ENCODE assay signal across 20 cellular contexts in genomic region chrX:134020910-134021309, GRCh38. TPM values are rescaled to one million over a fixed set of nuclear protein-coding genes. Genes with fewer than 3 reads are reported as not detected.
DNase-seq lines count a peak whose midpoint lies in the region; ATAC-seq and TF ChIP-seq lines count a peak whose summit lies in the region.
"Had no signal": no experiment of that assay in that cellular context is flagged by ENCODE, and none has a peak within 500 bp of the region (broad histone marks: within the 10 kb centered on the region; RNA-seq: fewer than 3 reads in every experiment).

No MANE protein-coding gene starts in this region.

- H3K27ac ChIP-seq in body of pancreas (no peak overlapping the region), substantia nigra (ENCODE audit: low read depth, low read length, poor library complexity, severe bottlenecking) (no peak overlapping the region)
- H3K27ac ChIP-seq: 22Rv1, breast epithelium, esophagus squamous epithelium, Peyer's patch, transverse colon had no signal

- H3K27ac Mint-ChIP-seq in chondrocyte (ENCODE audit: unreplicated experiment) (no peak overlapping the region), nephron (peak overlapping the region; percentile 63 to 79 (median 63))
- H3K27ac Mint-ChIP-seq in activated CD4-positive, alpha-beta memory T cell treated with anti-CD3 and anti-CD28 coated beads for 36 hours: no peak overlapping the region
- H3K27ac Mint-ChIP-seq: activated naive CD8-positive, alpha-beta T cell; stimulated activated naive B cell treated with anti-CD40 and anti-IgM and Interleukin-4, amounts not matched to agents 10 μg/mL and 1 μg/mL and 100 μg/mL, for 72 hours had no signal

- no peak overlapping the region for H3K4me3 ChIP-seq in Loucy (ENCODE audit: low read length, poor library complexity, severe bottlenecking)
- no peak overlapping the region for H3K4me3 ChIP-seq in body of pancreas
- H3K4me3 ChIP-seq: breast epithelium, esophagus squamous epithelium, Peyer's patch, transverse colon had no signal

- no peaks in the 10 kb centered on the region for H3K9me2 ChIP-seq in Loucy (replicated peaks; ENCODE audit: low read depth, low read length)

- H3K4me1 ChIP-seq in Loucy (ENCODE audit: insufficient read depth, low read length, poor library complexity, severe bottlenecking) (no peaks in the 10 kb centered on the region), body of pancreas (no peaks in the 10 kb centered on the region)
- H3K4me1 ChIP-seq: breast epithelium, esophagus squamous epithelium, Peyer's patch, transverse colon had no signal

- TF ChIP-seq CTCF in Loucy (conservative IDR thresholded peaks at IDR 0.05; ENCODE audit: low read length) (peak; percentile 45), chondrocyte (IDR thresholded peaks at IDR 0.05) (peak; percentile 57), nephron (IDR thresholded peaks at IDR 0.05; ENCODE audit: unreplicated experiment in 3 of 3) (peak; percentile 41 to 62 (median 48)), body of pancreas (IDR thresholded peaks at IDR 0.05) (peak in 2 of 7 experiments; percentile 11 to 33)

- no peaks in the 10 kb centered on the region for H4K20me1 ChIP-seq in Loucy (ENCODE audit: insufficient read depth, low read length, poor library complexity, severe bottlenecking)

- no peak for TF ChIP-seq POLR2A in body of pancreas (IDR thresholded peaks at IDR 0.05)

- intact Hi-C loops in body of pancreas (cut with DNase I): no loop called here
- intact Hi-C loops in activated CD4-positive, alpha-beta memory T cell treated with anti-CD3 and anti-CD28 coated beads for 36 hours (cut with micrococcal nuclease): loop anchor here (10.0 kb wide), 1 partner anchor 96 kb away; no protein-coding TSS in a partner anchor

- H3K36me3 ChIP-seq in Loucy (ENCODE audit: insufficient read depth, low read length): no peaks in the 10 kb centered on the region
- H3K36me3 ChIP-seq in body of pancreas (replicated peaks in 1 of 2; ENCODE audit: insufficient read depth in 1 of 2, low read depth in 2 of 2): no peaks in the 10 kb centered on the region
- H3K36me3 ChIP-seq: breast epithelium, esophagus squamous epithelium, Peyer's patch, transverse colon had no signal

- H3K79me2 ChIP-seq in Loucy (ENCODE audit: insufficient read depth, low read length): no peaks in the 10 kb centered on the region

- no peaks in the 10 kb centered on the region for H3K9me3 ChIP-seq in Loucy (ENCODE audit: insufficient read depth, low read depth, low read length)
- no peaks in the 10 kb centered on the region for H3K9me3 ChIP-seq in body of pancreas
- H3K9me3 ChIP-seq: breast epithelium, esophagus squamous epithelium, Peyer's patch, transverse colon had no signal

- peak; percentile 34 for DNase-seq in DMS153 (lab: John Stamatoyannopoulos, UW)
- DNase-seq in DMS153 treated with DMSO at 0.1 percent for 48 hours (lab: John Stamatoyannopoulos, UW; ENCODE audit: unreplicated experiment): no peak
- DNase-seq in chondrocyte (ENCODE audit: low spot score): no peak
- DNase-seq in body of pancreas: no peak
- DNase-seq in substantia nigra (lab: John Stamatoyannopoulos, UW): no peak
- DNase-seq in activated CD4-positive, alpha-beta memory T cell treated with anti-CD3 and anti-CD28 coated beads for 36 hours: no peak
- DNase-seq: activated CD4-positive, alpha-beta T cell treated with anti-CD3 and anti-CD28 coated beads, Interleukin-2, amount 50 U/mL, for 1 hour; DMS79; esophagus squamous epithelium; MM.1S; NCI-H187 treated with DMSO at 0.1 percent for 48 hours; Peyer's patch; stimulated activated CD4-positive, alpha-beta T cell treated with anti-CD3 and anti-CD28 coated beads, Interleukin-12 subunit alpha, Interleukin-12 subunit beta, amount 100 ng/mL, for 4 hours; stimulated activated naive B cell treated with anti-CD40 and anti-IgM and Interleukin-4, amounts not matched to agents 10 μg/mL and 1 μg/mL and 100 μg/mL, for 72 hours; transverse colon had no signal

- H3K4me1 Mint-ChIP-seq in chondrocyte (ENCODE audit: low read depth): no peaks in the 10 kb centered on the region
- H3K4me1 Mint-ChIP-seq in nephron: peaks cover 11% of the 10 kb centered on the region
- no peaks in the 10 kb centered on the region for H3K4me1 Mint-ChIP-seq in activated CD4-positive, alpha-beta memory T cell treated with anti-CD3 and anti-CD28 coated beads for 36 hours (ENCODE audit: low read depth)
- H3K4me1 Mint-ChIP-seq: stimulated activated naive B cell treated with anti-CD40 and anti-IgM and Interleukin-4, amounts not matched to agents 10 μg/mL and 1 μg/mL and 100 μg/mL, for 72 hours had no signal

- 93 to 95% methylated on average over 2 of the region's 2 CpGs for WGBS in body of pancreas, 2 donors

- H3K27me3 Mint-ChIP-seq in chondrocyte (ENCODE audit: low read depth): peaks cover 3% of the 10 kb centered on the region
- H3K27me3 Mint-ChIP-seq in nephron (ENCODE audit: low read depth): no peaks in the 10 kb centered on the region
- H3K27me3 Mint-ChIP-seq in activated CD4-positive, alpha-beta memory T cell treated with anti-CD3 and anti-CD28 coated beads for 36 hours: peaks cover 3% of the 10 kb centered on the region
- H3K27me3 Mint-ChIP-seq: activated naive CD8-positive, alpha-beta T cell had no signal

- H3K9ac ChIP-seq in Loucy (ENCODE audit: low read depth, low read length, poor library complexity, severe bottlenecking): no peak overlapping the region

- no peak for ATAC-seq in body of pancreas
- ATAC-seq: stimulated activated naive B cell treated with anti-CD40 and anti-IgM and Interleukin-4, amounts not matched to agents 10 μg/mL and 1 μg/mL and 100 μg/mL, for 72 hours had no signal

- H3K4me3 Mint-ChIP-seq in chondrocyte (ENCODE audit: unreplicated experiment) (no peak overlapping the region), nephron (no peak overlapping the region)
- H3K4me3 Mint-ChIP-seq in activated CD4-positive, alpha-beta memory T cell treated with anti-CD3 and anti-CD28 coated beads for 36 hours: no peak overlapping the region
- H3K4me3 Mint-ChIP-seq: activated naive CD8-positive, alpha-beta T cell; stimulated activated naive B cell treated with anti-CD40 and anti-IgM and Interleukin-4, amounts not matched to agents 10 μg/mL and 1 μg/mL and 100 μg/mL, for 72 hours had no signal

- H3K27me3 ChIP-seq in Loucy (ENCODE audit: insufficient read depth, low read length, poor library complexity, severe bottlenecking) (no peaks in the 10 kb centered on the region), body of pancreas (no peaks in the 10 kb centered on the region)
- H3K27me3 ChIP-seq: esophagus squamous epithelium, Peyer's patch, transverse colon had no signal

- no peaks in the 10 kb centered on the region for H3K36me3 Mint-ChIP-seq in chondrocyte (ENCODE audit: low read depth)
- H3K36me3 Mint-ChIP-seq in nephron (ENCODE audit: low read depth): no peaks in the 10 kb centered on the region
- H3K36me3 Mint-ChIP-seq in activated CD4-positive, alpha-beta memory T cell treated with anti-CD3 and anti-CD28 coated beads for 36 hours: no peaks in the 10 kb centered on the region
- H3K36me3 Mint-ChIP-seq: activated naive CD8-positive, alpha-beta T cell; stimulated activated naive B cell treated with anti-CD40 and anti-IgM and Interleukin-4, amounts not matched to agents 10 μg/mL and 1 μg/mL and 100 μg/mL, for 72 hours had no signal

- H3F3A ChIP-seq in Loucy (ENCODE audit: low read depth): no peaks in the 10 kb centered on the region

- H3K9me3 Mint-ChIP-seq in chondrocyte (ENCODE audit: low read depth): no peaks in the 10 kb centered on the region
- H3K9me3 Mint-ChIP-seq in nephron: no peaks in the 10 kb centered on the region
- H3K9me3 Mint-ChIP-seq in activated CD4-positive, alpha-beta memory T cell treated with anti-CD3 and anti-CD28 coated beads for 36 hours: no peaks in the 10 kb centered on the region
- H3K9me3 Mint-ChIP-seq: stimulated activated naive B cell treated with anti-CD40 and anti-IgM and Interleukin-4, amounts not matched to agents 10 μg/mL and 1 μg/mL and 100 μg/mL, for 72 hours had no signal

- H2AFZ ChIP-seq in Loucy (ENCODE audit: low read length): no peak overlapping the region

- CTCF ChIA-PET in activated CD4-positive, alpha-beta memory T cell treated with anti-CD3 and anti-CD28 coated beads for 36 hours (lab: Charles Lee): interaction anchor here (0.5 to 3.1 kb wide), 3 partner anchors 99 to 228 kb away, joined by 3 to 19 read pairs (median 3); no protein-coding TSS in a partner anchor

- H3K4me2 ChIP-seq in Loucy (ENCODE audit: low read depth, low read length, poor library complexity, severe bottlenecking): no peak overlapping the region

- POLR2A ChIA-PET in activated CD4-positive, alpha-beta memory T cell treated with anti-CD3 and anti-CD28 coated beads for 36 hours (lab: Charles Lee): no interaction called here

RNA-seq across cellular contexts. Expression of gene GPC3, which starts 35.5 kb away (rescaled TPM):
- 1.5 to 5.9 TPM (median 1.9 TPM) in 3 replicates for total RNA-seq in chondrocyte
- total RNA-seq in body of pancreas: 10 to 100 TPM; 16.9 to 22.7 TPM
- total RNA-seq in activated CD4-positive, alpha-beta memory T cell treated with anti-CD3 and anti-CD28 coated beads for 36 hours: under 1 TPM; 0.14 to 0.39 TPM

Comparison
In these comparisons a context has a peak if more than half of its experiments do, and no peak if none do; other contexts are left out.
1. H3K27ac Mint-ChIP-seq: peak in nephron (3 of 3); none in chondrocyte (single experiment) and activated CD4-positive, alpha-beta memory T cell treated with anti-CD3 and anti-CD28 coated beads for 36 hours (single experiment).